21 cellular contexts compared by ENCODE assay signal in genomic region chr14:52575858-52576257, GRCh38.
"Had no signal": no experiment of that assay in that cellular context is flagged by ENCODE, and none has a peak within 500 bp of the region (broad histone marks: within the 10 kb centered on the region; RNA-seq: fewer than 3 reads in every experiment).

No MANE protein-coding gene starts in this region.

- H3K27me3 ChIP-seq: dorsolateral prefrontal cortex, esophagus muscularis mucosa, gastroesophageal sphincter, heart left ventricle, left lung had no signal

- DNase-seq: dermis blood vessel endothelial cell; dorsolateral prefrontal cortex; effector CD4-positive, alpha-beta T cell; effector memory CD4-positive, alpha-beta T cell; foreskin keratinocyte; heart left ventricle; hippocampal formation; left cardiac atrium; left lung; left ventricle myocardium superior; lower lobe of right lung; mesenchymal stem cell; mucosa of descending colon had no signal

- H3K27ac ChIP-seq: coronary artery, dorsolateral prefrontal cortex, esophagus muscularis mucosa, foreskin keratinocyte, gastroesophageal sphincter, heart left ventricle, left lung, lower lobe of right lung had no signal

- H3K36me3 ChIP-seq: esophagus muscularis mucosa, gastroesophageal sphincter, heart left ventricle, left lung, lower lobe of right lung had no signal

- ATAC-seq: foreskin keratinocyte, gastroesophageal sphincter, heart left ventricle, left cardiac atrium, left lung, left ventricle myocardium superior, lower lobe of right lung, mucosa of descending colon had no signal

- FAIRE-seq: colon, endothelial cell of umbilical vein, frontal cortex, islet of Langerhans, keratinocyte had no signal

- H3K4me1 ChIP-seq: esophagus muscularis mucosa, foreskin keratinocyte, gastroesophageal sphincter, heart left ventricle, left lung, lower lobe of right lung had no signal

- H3K4me3 ChIP-seq: coronary artery, dorsolateral prefrontal cortex, esophagus muscularis mucosa, gastroesophageal sphincter, heart left ventricle, left lung, lower lobe of right lung, mucosa of descending colon had no signal
